10 cellular contexts compared by ENCODE assay signal in the genomic region with DNA sequence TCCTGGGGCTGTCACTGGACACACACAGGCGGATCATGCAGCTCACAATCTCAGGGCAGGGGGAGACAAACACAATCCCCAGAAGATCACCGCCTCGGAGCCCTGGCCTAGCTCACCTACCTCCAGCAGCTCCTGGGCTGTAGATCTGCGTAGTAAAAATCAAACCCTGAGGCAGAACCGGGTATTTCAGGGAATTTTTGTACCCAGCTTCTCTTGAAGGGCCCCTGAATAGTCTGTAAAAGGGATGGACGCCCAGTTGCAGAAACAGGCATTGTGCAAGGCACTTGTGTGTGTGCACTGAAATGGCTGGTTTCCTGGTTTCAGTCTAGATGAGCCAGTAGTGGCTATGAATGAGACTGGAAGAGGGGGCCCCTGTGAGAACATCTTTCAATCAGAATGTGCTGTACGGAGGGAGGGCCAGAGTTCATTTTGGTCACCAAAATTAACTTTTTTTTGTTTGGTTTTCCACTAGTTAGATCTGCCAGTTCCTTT. TPM values are rescaled to one million over a fixed set of nuclear protein-coding genes. Genes with fewer than 3 reads are reported as not detected.
A peak's percentile ranks its signal among the peaks of the same experiment; 100 is the strongest.
DNase-seq lines count a peak whose midpoint lies in the region; ATAC-seq and TF ChIP-seq lines count a peak whose summit lies in the region.
"Had no signal": no experiment of that assay in that cellular context is flagged by ENCODE, and none has a peak within 500 bp of the region (broad histone marks: within the 10 kb centered on the region; RNA-seq: fewer than 3 reads in every experiment).

No MANE protein-coding gene starts in this region.

- no peak for TF ChIP-seq POLR2A in suprapubic skin (IDR thresholded peaks at IDR 0.05)

- H3K4me1 ChIP-seq in SK-N-SH (ENCODE audit: control insufficient read depth in 1 of 2, insufficient read depth in 2 of 2, low read depth in 1 of 2, low read length in 1 of 2) (peaks cover 0 to 7% of the 10 kb centered on the region in 2 experiments; a peak in 1 of 4 replicates), right cardiac atrium (ENCODE audit: control insufficient read depth, insufficient read depth, low read length) (peaks cover 8% of the 10 kb centered on the region), thoracic aorta (ENCODE audit: control insufficient read depth in 1 of 2, low read depth in 2 of 2) (peaks cover 15 to 46% of the 10 kb centered on the region in 2 donors), suprapubic skin (peaks cover 13% of the 10 kb centered on the region)

- H3K4me3 Mint-ChIP-seq in WTC11: no peak overlapping the region
- H3K4me3 Mint-ChIP-seq: activated naive CD8-positive, alpha-beta T cell had no signal

- TF ChIP-seq RAD21 in SK-N-SH (IDR thresholded peaks at IDR 0.05; ENCODE audit: low read length): 0 out of 2 replicates have a peak, but pooled peaks have one; percentile 12

- peaks cover 8% of the 10 kb centered on the region; the same call in 1 of the 2 replicates for H3K4me1 Mint-ChIP-seq in WTC11

- intact Hi-C loops in right cardiac atrium (cut with DNase I): loop anchor here in 2 of 4 donors (10.0 kb wide), 1 partner anchor 89 kb away; no protein-coding TSS in a partner anchor

- H3K4me3 ChIP-seq in SK-N-SH (ENCODE audit: low read depth in 2 of 2, low read length in 1 of 2): no peak overlapping the region
- no peak overlapping the region for H3K4me3 ChIP-seq in right cardiac atrium (ENCODE audit: low read length)
- H3K4me3 ChIP-seq in thoracic aorta: no peak overlapping the region
- H3K4me3 ChIP-seq in suprapubic skin: no peak overlapping the region

- H3K9me2 ChIP-seq in SK-N-SH: no peaks in the 10 kb centered on the region

- H3K9me3 Mint-ChIP-seq in WTC11: no peaks in the 10 kb centered on the region

- H3K27me3 ChIP-seq in SK-N-SH (ENCODE audit: insufficient read depth) (no peaks in the 10 kb centered on the region), right cardiac atrium (ENCODE audit: control insufficient read depth, insufficient read depth) (no peaks in the 10 kb centered on the region), thoracic aorta (replicated peaks; ENCODE audit: insufficient read depth) (no peaks in the 10 kb centered on the region), suprapubic skin (no peaks in the 10 kb centered on the region)

- H3K4me2 ChIP-seq in SK-N-SH: no peak overlapping the region

- WGBS in SK-N-SH (ENCODE audit: low lambda C conversion rate): 76% methylated on average over 7 of the region's 7 CpGs
- 49% methylated on average over 7 of the region's 7 CpGs for WGBS in right cardiac atrium
- WGBS in suprapubic skin: 39% methylated on average over 5 of the region's 7 CpGs

- CTCF ChIA-PET in SK-N-SH (lab: Yijun Ruan, JAX) (interaction anchor here (1.0 to 2.7 kb wide), 6 partner anchors 10 to 121 kb away, joined by 3 to 16 read pairs (median 6); a partner anchor contains a TSS), WTC11 (lab: Charles Lee) (interaction anchor here (0.7 to 3.6 kb wide), 8 partner anchors 19 to 109 kb away, joined by 3 to 21 read pairs (median 4); no protein-coding TSS in a partner anchor)

- no peaks in the 10 kb centered on the region for H4K20me1 ChIP-seq in SK-N-SH (ENCODE audit: insufficient read depth)

- no peak overlapping the region for H2AFZ ChIP-seq in SK-N-SH (ENCODE audit: low read depth)

- ATAC-seq in SK-N-SH treated with all-trans-retinoic acid at 6 μM for 48 hours: no peak
- ATAC-seq in WTC11: peak; percentile 55
- peak; percentile 2 to 24 for ATAC-seq in right cardiac atrium
- no peak for ATAC-seq in thoracic aorta (ENCODE audit: insufficient number of reproducible peaks, low FRiP score, low read depth)

- no peaks in the 10 kb centered on the region for H3K79me2 ChIP-seq in SK-N-SH (ENCODE audit: insufficient read depth)

- H3K9me3 ChIP-seq in SK-N-SH: no peaks in the 10 kb centered on the region
- no peaks in the 10 kb centered on the region for H3K9me3 ChIP-seq in right cardiac atrium (ENCODE audit: control insufficient read depth, low read length)
- no peaks in the 10 kb centered on the region for H3K9me3 ChIP-seq in thoracic aorta
- no peaks in the 10 kb centered on the region for H3K9me3 ChIP-seq in suprapubic skin

- TF ChIP-seq CTCF in SK-N-SH (IDR thresholded peaks at IDR 0.05): no peak
- TF ChIP-seq CTCF in WTC11 (IDR thresholded peaks at IDR 0.05): no peak
- TF ChIP-seq CTCF in thoracic aorta (IDR thresholded peaks at IDR 0.05): no peak
- no peak for TF ChIP-seq CTCF in suprapubic skin (IDR thresholded peaks at IDR 0.05)

- in situ Hi-C loops in G401 (cut with HindIII; ENCODE audit: low sequenced_read_pairs): no loop called here

- no peaks in the 10 kb centered on the region for H3F3A ChIP-seq in SK-N-SH (replicated peaks; ENCODE audit: insufficient read depth)

- no peak overlapping the region for H3K9ac ChIP-seq in SK-N-SH

- POLR2A ChIA-PET in SK-N-SH (lab: Yijun Ruan, JAX) (no interaction called here), WTC11 (lab: Charles Lee) (no interaction called here)

- H3K36me3 ChIP-seq in SK-N-SH (replicated peaks in 1 of 2; ENCODE audit: control insufficient read depth in 1 of 2, insufficient read depth in 2 of 2, low read length in 1 of 2) (peaks cover 0 to 10% of the 10 kb centered on the region in 2 experiments), thoracic aorta (peaks cover 14% of the 10 kb centered on the region), suprapubic skin (peaks cover 25% of the 10 kb centered on the region)

- H3K27me3 Mint-ChIP-seq in WTC11 (ENCODE audit: low read depth): peaks cover 18% of the 10 kb centered on the region
- H3K27me3 Mint-ChIP-seq: activated naive CD8-positive, alpha-beta T cell had no signal

- no peak overlapping the region for H3K27ac Mint-ChIP-seq in WTC11

- no peak overlapping the region for H3K27ac ChIP-seq in SK-N-SH (ENCODE audit: low read depth in 2 of 2, low read length in 1 of 2)
- H3K27ac ChIP-seq in right cardiac atrium (ENCODE audit: low read length): no peak overlapping the region
- peak overlapping the region; percentile 56 to 66 for H3K27ac ChIP-seq in thoracic aorta
- no peak overlapping the region for H3K27ac ChIP-seq in suprapubic skin

- peaks cover 3% of the 10 kb centered on the region; the same call in 1 of the 2 replicates for H3K36me3 Mint-ChIP-seq in WTC11
- H3K36me3 Mint-ChIP-seq: activated naive CD8-positive, alpha-beta T cell had no signal

- TF ChIP-seq EP300 in SK-N-SH (IDR thresholded peaks at IDR 0.05; ENCODE audit: borderline replicate concordance in 1 of 2, low read depth in 1 of 2, low read length in 1 of 2): no peak
- TF ChIP-seq EP300 in suprapubic skin (IDR thresholded peaks at IDR 0.05): no peak

- DNase-seq in SK-N-SH (no peak), WTC11 (ENCODE audit: low spot score) (no peak), right cardiac atrium (peak in 1 of 3 donors; percentile 43), thoracic aorta (ENCODE audit: low spot score) (no peak), G401 (ENCODE audit: low spot score) (no peak), suprapubic skin (ENCODE audit: low spot score in 2 of 2) (no peak)
- DNase-seq in activated CD4-positive, CD25-positive, alpha-beta regulatory T cell (lab: John Stamatoyannopoulos, UW): no peak
- DNase-seq: activated CD4-positive, alpha-beta T cell treated with anti-CD3 and anti-CD28 coated beads, Interleukin-2, amount 50 U/mL, for 48 hours had no signal

TF ChIP-seq in SK-N-SH, 30 proteins besides CTCF, POLR2A, EP300 and RAD21:
- TF ChIP-seq RFX5 (IDR thresholded peaks at IDR 0.05; ENCODE audit: low read length): no peak

TF ChIP-seq in SK-N-SH treated with all-trans-retinoic acid at 6 μM for 48 hours, 23 proteins besides CTCF, POLR2A, EP300 and RAD21 (continues in another document):
- TF ChIP-seq ESRRG (CRISPR knock-in tag; IDR thresholded peaks at IDR 0.05) (no peak), GLIS3 (CRISPR knock-in tag; IDR thresholded peaks at IDR 0.05) (no peak), ISL1 (CRISPR knock-in tag; IDR thresholded peaks at IDR 0.05) (no peak), TOX (CRISPR knock-in tag; IDR thresholded peaks at IDR 0.05; ENCODE audit: borderline replicate concordance) (no peak)
- TF ChIP-seq, protein P1, sequence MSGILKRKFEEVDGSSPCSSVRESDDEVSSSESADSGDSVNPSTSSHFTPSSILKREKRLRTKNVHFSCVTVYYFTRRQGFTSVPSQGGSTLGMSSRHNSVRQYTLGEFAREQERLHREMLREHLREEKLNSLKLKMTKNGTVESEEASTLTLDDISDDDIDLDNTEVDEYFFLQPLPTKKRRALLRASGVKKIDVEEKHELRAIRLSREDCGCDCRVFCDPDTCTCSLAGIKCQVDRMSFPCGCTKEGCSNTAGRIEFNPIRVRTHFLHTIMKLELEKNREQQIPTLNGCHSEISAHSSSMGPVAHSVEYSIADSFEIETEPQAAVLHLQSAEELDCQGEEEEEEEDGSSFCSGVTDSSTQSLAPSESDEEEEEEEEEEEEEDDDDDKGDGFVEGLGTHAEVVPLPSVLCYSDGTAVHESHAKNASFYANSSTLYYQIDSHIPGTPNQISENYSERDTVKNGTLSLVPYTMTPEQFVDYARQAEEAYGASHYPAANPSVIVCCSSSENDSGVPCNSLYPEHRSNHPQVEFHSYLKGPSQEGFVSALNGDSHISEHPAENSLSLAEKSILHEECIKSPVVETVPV (CRISPR knock-in tag; IDR thresholded peaks at IDR 0.05): no peak

TF ChIP-seq in WTC11, 78 proteins besides CTCF, POLR2A, EP300 and RAD21:
- TF ChIP-seq TEAD4 (CRISPR knock-in tag; IDR thresholded peaks at IDR 0.05) (no peak), FOXK1 (CRISPR knock-in tag; IDR thresholded peaks at IDR 0.05) (no peak)

RNA-seq across cellular contexts. Expression of a gene that starts 54.9 kb away (rescaled TPM):
- polyA plus RNA-seq in SK-N-SH (2012; rRNA removed): 2,077 and 2,311 TPM in 2 replicates
- polyA plus RNA-seq in SK-N-SH (2012; cell fraction: cytosol; rRNA removed): 2,462 and 2,641 TPM in 2 replicates
- 576 and 604 TPM in 2 replicates for polyA plus RNA-seq in SK-N-SH (2012; cell fraction: nucleus; rRNA removed)
- 1,643 to 1,831 TPM (median 1,818 TPM) in 3 replicates for total RNA-seq in WTC11 (2021)
- total RNA-seq in right cardiac atrium: 1,000 to 10,000 TPM in 3 of 4 donors, 100 to 1,000 TPM in 1; 993 to 1,089 (median 1,033) TPM
- polyA plus RNA-seq in right cardiac atrium: 1,539 TPM
- total RNA-seq in thoracic aorta: 100 to 1,000 TPM; 455 to 867 TPM
- total RNA-seq in G401 (2014; rRNA removed; shearing (Covaris generic)): 2,015 and 2,172 TPM in 2 replicates
- 1,000 to 10,000 TPM; 1,159 to 2,367 (median 1,696) TPM for total RNA-seq in suprapubic skin

Comparison
In these comparisons a context has a peak if more than half of its experiments do, and no peak if none do; other contexts are left out.
1. H3K27ac ChIP-seq: peak in thoracic aorta (2 of 2); none in SK-N-SH (0 of 2), right cardiac atrium (single experiment) and suprapubic skin (single experiment).
2. ATAC-seq: peak in WTC11 (single experiment) and right cardiac atrium (2 of 2); none in SK-N-SH treated with all-trans-retinoic acid at 6 μM for 48 hours (single experiment) and thoracic aorta (single experiment).